In the genomic region with DNA sequence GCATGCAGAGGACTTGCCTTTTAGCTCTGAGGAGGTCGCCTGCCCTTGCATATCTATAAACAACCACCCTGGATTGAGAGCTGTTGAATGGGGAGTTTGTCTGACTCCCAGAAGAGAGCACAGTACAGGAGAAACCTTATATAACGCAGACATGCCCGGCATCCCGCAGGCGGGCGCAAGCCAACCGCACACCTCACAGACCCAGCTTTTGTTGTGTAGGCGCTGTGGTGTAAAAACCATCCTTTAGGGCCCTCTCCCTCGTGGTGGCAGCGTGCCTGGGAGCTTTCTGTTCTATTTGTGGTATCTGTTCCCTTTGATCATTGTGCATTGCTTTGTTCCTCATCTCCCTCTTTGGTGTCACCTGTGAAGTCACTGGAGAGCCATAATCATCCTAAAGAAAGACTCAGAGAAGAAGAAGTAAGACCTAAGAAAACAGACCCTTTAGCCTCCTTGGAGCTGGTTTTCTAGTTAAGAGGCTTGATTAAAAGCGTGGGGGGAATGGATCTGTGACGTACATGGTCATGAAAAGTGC, we compare ENCODE assay signal across 1 cellular context.
A peak's percentile ranks its signal among the peaks of the same experiment; 100 is the strongest.
TF ChIP-seq lines count a peak whose summit lies in the region.

No MANE protein-coding gene starts in this region.

TF ChIP-seq in HepG2, 621 proteins besides CTCF, POLR2A, EP300 and RAD21 (continued from another document):
- TF ChIP-seq, protein P1, sequence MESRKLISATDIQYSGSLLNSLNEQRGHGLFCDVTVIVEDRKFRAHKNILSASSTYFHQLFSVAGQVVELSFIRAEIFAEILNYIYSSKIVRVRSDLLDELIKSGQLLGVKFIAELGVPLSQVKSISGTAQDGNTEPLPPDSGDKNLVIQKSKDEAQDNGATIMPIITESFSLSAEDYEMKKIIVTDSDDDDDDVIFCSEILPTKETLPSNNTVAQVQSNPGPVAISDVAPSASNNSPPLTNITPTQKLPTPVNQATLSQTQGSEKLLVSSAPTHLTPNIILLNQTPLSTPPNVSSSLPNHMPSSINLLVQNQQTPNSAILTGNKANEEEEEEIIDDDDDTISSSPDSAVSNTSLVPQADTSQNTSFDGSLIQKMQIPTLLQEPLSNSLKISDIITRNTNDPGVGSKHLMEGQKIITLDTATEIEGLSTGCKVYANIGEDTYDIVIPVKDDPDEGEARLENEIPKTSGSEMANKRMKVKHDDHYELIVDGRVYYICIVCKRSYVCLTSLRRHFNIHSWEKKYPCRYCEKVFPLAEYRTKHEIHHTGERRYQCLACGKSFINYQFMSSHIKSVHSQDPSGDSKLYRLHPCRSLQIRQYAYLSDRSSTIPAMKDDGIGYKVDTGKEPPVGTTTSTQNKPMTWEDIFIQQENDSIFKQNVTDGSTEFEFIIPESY (CRISPR knock-in tag; IDR thresholded peaks at IDR 0.05), result peak; percentile 84
- TF ChIP-seq MLLT10 (CRISPR knock-in tag; IDR thresholded peaks at IDR 0.05) (no peak), MAX (IDR thresholded peaks at IDR 0.05) (0 out of 2 replicates have a peak, but pooled peaks have one; percentile 21), TARDBP (CRISPR knock-in tag; IDR thresholded peaks at IDR 0.05) (no peak), BRCA1 (CRISPR knock-in tag; IDR thresholded peaks at IDR 0.05) (no peak), GFI1 (CRISPR knock-in tag; IDR thresholded peaks at IDR 0.05; ENCODE audit: borderline replicate concordance) (no peak), SOX5 (CRISPR knock-in tag; IDR thresholded peaks at IDR 0.05; ENCODE audit: borderline replicate concordance) (peak; percentile 55), CREB1 (IDR thresholded peaks at IDR 0.05) (no peak), CREB1 (CRISPR knock-in tag; IDR thresholded peaks at IDR 0.05) (no peak), SRSF9 (IDR thresholded peaks at IDR 0.05; ENCODE audit: borderline replicate concordance, insufficient read depth, low read depth, low read length, poor library complexity, severe bottlenecking) (no peak), RELA (CRISPR knock-in tag; IDR thresholded peaks at IDR 0.05) (no peak), ZFX (CRISPR knock-in tag; IDR thresholded peaks at IDR 0.05; ENCODE audit: low read depth) (no peak), ZBTB38 (CRISPR knock-in tag; IDR thresholded peaks at IDR 0.05) (peak; percentile 91)
- TF ChIP-seq, protein P2, sequence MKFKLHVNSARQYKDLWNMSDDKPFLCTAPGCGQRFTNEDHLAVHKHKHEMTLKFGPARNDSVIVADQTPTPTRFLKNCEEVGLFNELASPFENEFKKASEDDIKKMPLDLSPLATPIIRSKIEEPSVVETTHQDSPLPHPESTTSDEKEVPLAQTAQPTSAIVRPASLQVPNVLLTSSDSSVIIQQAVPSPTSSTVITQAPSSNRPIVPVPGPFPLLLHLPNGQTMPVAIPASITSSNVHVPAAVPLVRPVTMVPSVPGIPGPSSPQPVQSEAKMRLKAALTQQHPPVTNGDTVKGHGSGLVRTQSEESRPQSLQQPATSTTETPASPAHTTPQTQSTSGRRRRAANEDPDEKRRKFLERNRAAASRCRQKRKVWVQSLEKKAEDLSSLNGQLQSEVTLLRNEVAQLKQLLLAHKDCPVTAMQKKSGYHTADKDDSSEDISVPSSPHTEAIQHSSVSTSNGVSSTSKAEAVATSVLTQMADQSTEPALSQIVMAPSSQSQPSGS (CRISPR knock-in tag; IDR thresholded peaks at IDR 0.05), result no peak
